In genomic region chr7:30430300-30430699, GRCh38 we compare ENCODE assay signal across 12 cellular contexts. TPM values are rescaled to one million over a fixed set of nuclear protein-coding genes. Genes with fewer than 3 reads are reported as not detected.
A peak's percentile ranks its signal among the peaks of the same experiment; 100 is the strongest.
DNase-seq lines count a peak whose midpoint lies in the region; ATAC-seq and TF ChIP-seq lines count a peak whose summit lies in the region.
"Had no signal": no experiment of that assay in that cellular context is flagged by ENCODE, and none has a peak within 500 bp of the region (broad histone marks: within the 10 kb centered on the region; RNA-seq: fewer than 3 reads in every experiment).

No MANE protein-coding gene starts in this region.

- H3K4me1 ChIP-seq in breast epithelium: peaks cover 4 to 21% of the 10 kb centered on the region in 2 donors
- H3K4me1 ChIP-seq in OCI-LY1 (ENCODE audit: insufficient read depth, low read length, severe bottlenecking): peaks cover 56% of the 10 kb centered on the region
- peaks cover 17 to 49% (median 18%) of the 10 kb centered on the region in 3 donors for H3K4me1 ChIP-seq in esophagus squamous epithelium
- H3K4me1 ChIP-seq: BE2C had no signal

- no peak for TF ChIP-seq CTCF in breast epithelium (IDR thresholded peaks at IDR 0.05)
- TF ChIP-seq CTCF in MCF 10A (IDR thresholded peaks at IDR 0.05; ENCODE audit: unreplicated experiment): no peak
- TF ChIP-seq CTCF in OCI-LY1 (IDR thresholded peaks at IDR 0.05; ENCODE audit: low read length): no peak
- TF ChIP-seq CTCF in type B pancreatic cell (conservative IDR thresholded peaks at IDR 0.05): no peak
- TF ChIP-seq CTCF in esophagus squamous epithelium (IDR thresholded peaks at IDR 0.05): no peak

- peak overlapping the region; percentile 18; the same call in 1 of the 2 replicates for H3K4me2 ChIP-seq in OCI-LY1 (ENCODE audit: low read length)
- H3K4me2 ChIP-seq: PC-9 had no signal

- no peak for ATAC-seq in HG02973 (IDR thresholded peaks at IDR 0.05; ENCODE audit: unreplicated experiment)
- ATAC-seq in activated T-helper 17 cell treated with anti-CD3 and anti-CD28 coated beads, Interleukin-2, amount 50 U/mL, for 72 hours (replicated peaks): no peak
- ATAC-seq: activated CD4-positive, alpha-beta T cell treated with anti-CD3 and anti-CD28 coated beads for 36 hours had no signal

- H3K27ac ChIP-seq in breast epithelium: peak overlapping the region; percentile 63 to 86
- peak overlapping the region; percentile 46 for H3K27ac ChIP-seq in OCI-LY1 (ENCODE audit: low read depth, low read length, poor library complexity, severe bottlenecking)
- H3K27ac ChIP-seq in esophagus squamous epithelium: peak overlapping the region in 2 of 4 donors; percentile 30 to 36
- H3K27ac ChIP-seq: PC-9 had no signal

- CTCF ChIA-PET in MCF 10A (lab: Yijun Ruan, JAX): interaction anchor here (0.5 to 1.4 kb wide), 3 partner anchors 17 to 389 kb away, joined by 3 to 4 read pairs (median 3); no protein-coding TSS in a partner anchor

- BruUV-seq in MCF 10A (replicated peaks; lab: Mats Ljungman, UMichigan): no TSS peak

- no peak overlapping the region for H2AFZ ChIP-seq in OCI-LY1 (ENCODE audit: low read length)
- H2AFZ ChIP-seq: PC-9 had no signal

- H3K27ac Mint-ChIP-seq in MCF 10A (ENCODE audit: low read depth, unreplicated experiment): no peak overlapping the region
- peak overlapping the region; percentile 48 for H3K27ac Mint-ChIP-seq in type B pancreatic cell
- H3K27ac Mint-ChIP-seq in activated T-helper 17 cell treated with anti-CD3 and anti-CD28 coated beads, Interleukin-2, amount 50 U/mL, for 72 hours: no peak overlapping the region
- H3K27ac Mint-ChIP-seq: activated CD4-positive, alpha-beta T cell treated with anti-CD3 and anti-CD28 coated beads for 36 hours had no signal

- intact Hi-C loops in breast epithelium (cut with DNase I; ENCODE audit: low total_unique reads) (no loop called here), MCF 10A (cut with micrococcal nuclease) (no loop called here), esophagus squamous epithelium (cut with DNase I) (no loop called here)

- H3K27me3 Mint-ChIP-seq in MCF 10A (ENCODE audit: insufficient read depth, unreplicated experiment): no peaks in the 10 kb centered on the region
- H3K27me3 Mint-ChIP-seq in type B pancreatic cell: no peaks in the 10 kb centered on the region
- no peaks in the 10 kb centered on the region for H3K27me3 Mint-ChIP-seq in activated T-helper 17 cell treated with anti-CD3 and anti-CD28 coated beads, Interleukin-2, amount 50 U/mL, for 72 hours
- H3K27me3 Mint-ChIP-seq: activated CD4-positive, alpha-beta T cell treated with anti-CD3 and anti-CD28 coated beads for 36 hours had no signal

- H3K4me3 Mint-ChIP-seq in MCF 10A (ENCODE audit: unreplicated experiment) (no peak overlapping the region), type B pancreatic cell (no peak overlapping the region)
- no peak overlapping the region for H3K4me3 Mint-ChIP-seq in activated T-helper 17 cell treated with anti-CD3 and anti-CD28 coated beads, Interleukin-2, amount 50 U/mL, for 72 hours
- H3K4me3 Mint-ChIP-seq: activated CD4-positive, alpha-beta T cell treated with anti-CD3 and anti-CD28 coated beads for 36 hours had no signal

- peaks cover 42% of the 10 kb centered on the region for H3K36me3 Mint-ChIP-seq in MCF 10A (ENCODE audit: insufficient read depth, unreplicated experiment)
- peaks cover 40% of the 10 kb centered on the region for H3K36me3 Mint-ChIP-seq in type B pancreatic cell
- peaks cover 85% of the 10 kb centered on the region for H3K36me3 Mint-ChIP-seq in activated T-helper 17 cell treated with anti-CD3 and anti-CD28 coated beads, Interleukin-2, amount 50 U/mL, for 72 hours (ENCODE audit: low read depth)

- no peak overlapping the region; the same call in 1 of the 2 replicates for H3K9ac ChIP-seq in OCI-LY1 (ENCODE audit: low read length)

- H3K4me1 Mint-ChIP-seq in MCF 10A (ENCODE audit: insufficient read depth, unreplicated experiment) (no peaks in the 10 kb centered on the region), type B pancreatic cell (ENCODE audit: unreplicated experiment) (peaks cover 10% of the 10 kb centered on the region)
- H3K4me1 Mint-ChIP-seq in activated T-helper 17 cell treated with anti-CD3 and anti-CD28 coated beads, Interleukin-2, amount 50 U/mL, for 72 hours: peaks cover 3% of the 10 kb centered on the region
- H3K4me1 Mint-ChIP-seq: activated CD4-positive, alpha-beta T cell treated with anti-CD3 and anti-CD28 coated beads for 36 hours had no signal

- H3K27me3 ChIP-seq in breast epithelium (no peaks in the 10 kb centered on the region), OCI-LY1 (ENCODE audit: insufficient read depth, low read length) (no peaks in the 10 kb centered on the region), esophagus squamous epithelium (no peaks in the 10 kb centered on the region)
- H3K27me3 ChIP-seq: BE2C had no signal

- WGBS in esophagus squamous epithelium, 2 donors: 65 to 70% methylated on average over 3 to 6 of the region's 7 CpGs

- no peaks in the 10 kb centered on the region for H3K79me2 ChIP-seq in OCI-LY1 (ENCODE audit: insufficient read depth, low read length)

- H3K9me3 Mint-ChIP-seq in MCF 10A (ENCODE audit: unreplicated experiment): no peaks in the 10 kb centered on the region
- H3K9me3 Mint-ChIP-seq in type B pancreatic cell: no peaks in the 10 kb centered on the region
- no peaks in the 10 kb centered on the region for H3K9me3 Mint-ChIP-seq in activated T-helper 17 cell treated with anti-CD3 and anti-CD28 coated beads, Interleukin-2, amount 50 U/mL, for 72 hours

- H3K4me3 ChIP-seq in breast epithelium (no peak overlapping the region), OCI-LY1 (ENCODE audit: low read depth, low read length, poor library complexity, severe bottlenecking) (no peak overlapping the region), esophagus squamous epithelium (no peak overlapping the region)
- H3K4me3 ChIP-seq: PC-9 had no signal

- POLR2A ChIA-PET in MCF 10A (lab: Yijun Ruan, JAX): interaction anchor here (1.1 kb wide), 1 partner anchor 39 kb away, joined by 3 read pairs; no protein-coding TSS in a partner anchor

- no peaks in the 10 kb centered on the region for H3K9me2 ChIP-seq in OCI-LY1 (ENCODE audit: low read depth, low read length)

- peak; percentile 60 to 85 for DNase-seq in breast epithelium (ENCODE audit: low spot score in 2 of 2)
- no peak for DNase-seq in MCF 10A (ENCODE audit: unreplicated experiment)
- DNase-seq in left kidney (ENCODE audit: low read depth, low spot score): peak; percentile 20
- no peak for DNase-seq in type B pancreatic cell (ENCODE audit: extremely low spot score, unreplicated experiment)
- DNase-seq in esophagus squamous epithelium (lab: John Stamatoyannopoulos, UW): no peak
- DNase-seq: activated CD4-positive, alpha-beta T cell treated with anti-CD3 and anti-CD28 coated beads for 36 hours; BE2C; posterior cingulate gyrus had no signal

- no peaks in the 10 kb centered on the region for H3K36me3 ChIP-seq in breast epithelium
- H3K36me3 ChIP-seq in OCI-LY1 (ENCODE audit: insufficient read depth, low read length): no peaks in the 10 kb centered on the region
- peaks cover 0 to 84% (median 7%) of the 10 kb centered on the region in 3 donors for H3K36me3 ChIP-seq in esophagus squamous epithelium
- H3K36me3 ChIP-seq: BE2C had no signal

- no peaks in the 10 kb centered on the region for H3K9me3 ChIP-seq in breast epithelium
- H3K9me3 ChIP-seq in OCI-LY1 (ENCODE audit: low read length): no peaks in the 10 kb centered on the region
- H3K9me3 ChIP-seq in esophagus squamous epithelium: no peaks in the 10 kb centered on the region
- H3K9me3 ChIP-seq: BE2C had no signal

- TF ChIP-seq POLR2A in breast epithelium (IDR thresholded peaks at IDR 0.05) (no peak), esophagus squamous epithelium (IDR thresholded peaks at IDR 0.05) (no peak)

- no peaks in the 10 kb centered on the region; the same call in 1 of the 2 replicates for H3F3A ChIP-seq in OCI-LY1 (ENCODE audit: insufficient read depth, low read length)

- no peaks in the 10 kb centered on the region for H4K20me1 ChIP-seq in OCI-LY1 (ENCODE audit: insufficient read depth, low read length)

RNA-seq across cellular contexts. Expression of gene NOD1, which starts 48.3 kb away (rescaled TPM):
- total RNA-seq in breast epithelium (10 to 100 TPM; 11.2 to 34.4 (median 21.4) TPM), MCF 10A (2022) (3.8 and 4.8 TPM in 2 replicates), type B pancreatic cell (ENCODE audit: low replicate concordance) (10.9 and 11.4 TPM in 2 replicates), esophagus squamous epithelium (10 to 100 TPM in 1 of 4 donors, 1 to 10 TPM in 3; 4.2 to 13.0 (median 6.2) TPM)
- 10 to 100 TPM; 11.4 to 14.5 TPM for total RNA-seq in activated T-helper 17 cell treated with anti-CD3 and anti-CD28 coated beads, Interleukin-2, amount 50 U/mL, for 72 hours

Comparison
In these comparisons a context has a peak if more than half of its experiments do, and no peak if none do; other contexts are left out.
1. DNase-seq: peak in breast epithelium (2 of 2) and left kidney (single experiment); none in MCF 10A (single experiment), type B pancreatic cell (single experiment) and esophagus squamous epithelium (single experiment).